22 cellular contexts compared by ENCODE assay signal in genomic region chr2:241925821-241926441, GRCh38. TPM values are rescaled to one million over a fixed set of nuclear protein-coding genes. Genes with fewer than 3 reads are reported as not detected.
DNase-seq lines count a peak whose midpoint lies in the region; ATAC-seq and TF ChIP-seq lines count a peak whose summit lies in the region.
"Had no signal": no experiment of that assay in that cellular context is flagged by ENCODE, and none has a peak within 500 bp of the region (broad histone marks: within the 10 kb centered on the region; RNA-seq: fewer than 3 reads in every experiment).

No MANE protein-coding gene starts in this region.

- H3K36me3 ChIP-seq in aorta (ENCODE audit: control insufficient read depth in 1 of 2, insufficient read depth in 2 of 2, low read length in 1 of 2) = no peaks in the 10 kb centered on the region
- no peaks in the 10 kb centered on the region for H3K36me3 ChIP-seq in BE2C

- WGBS in aorta, 2 donors = 75 to 76% methylated on average over 21 of the region's 21 CpGs

- no peak overlapping the region for H3K27ac ChIP-seq in aorta (ENCODE audit: low read depth in 1 of 2, low read length in 2 of 2)
- H3K27ac ChIP-seq: testis had no signal

- no peak overlapping the region for H3K4me3 Mint-ChIP-seq in stimulated activated naive CD8-positive, alpha-beta T cell treated with anti-CD3 and anti-CD28 coated beads, Interleukin-15, amount 100 ng/mL, for 72 hours
- H3K4me3 Mint-ChIP-seq in natural killer cell treated with Interleukin-12 subunit alpha and Interleukin-12 subunit beta and Interleukin-15 and Interleukin-18, amount 100 ng/mL, for 72 hours = peak overlapping the region; percentile 59
- H3K4me3 Mint-ChIP-seq: CD8-positive, alpha-beta T cell; neural crest cell had no signal

- H3K4me1 ChIP-seq in aorta (ENCODE audit: control insufficient read depth in 1 of 2, insufficient read depth in 2 of 2, low read length in 2 of 2) (no peaks in the 10 kb centered on the region), BE2C (no peaks in the 10 kb centered on the region)
- H3K4me1 ChIP-seq: testis had no signal

- no peaks in the 10 kb centered on the region for H3K36me3 Mint-ChIP-seq in natural killer cell treated with Interleukin-12 subunit alpha and Interleukin-12 subunit beta and Interleukin-15 and Interleukin-18, amount 100 ng/mL, for 72 hours

- H3K4me3 ChIP-seq in aorta (ENCODE audit: low read length in 2 of 2) (no peak overlapping the region), BE2C (ENCODE audit: low read depth, low read length) (no peak overlapping the region)
- H3K4me3 ChIP-seq: testis had no signal

- no peaks in the 10 kb centered on the region for H3K27me3 Mint-ChIP-seq in stimulated activated naive CD8-positive, alpha-beta T cell treated with anti-CD3 and anti-CD28 coated beads, Interleukin-15, amount 100 ng/mL, for 72 hours
- no peaks in the 10 kb centered on the region for H3K27me3 Mint-ChIP-seq in natural killer cell treated with Interleukin-12 subunit alpha and Interleukin-12 subunit beta and Interleukin-15 and Interleukin-18, amount 100 ng/mL, for 72 hours

- no peak overlapping the region for H3K27ac Mint-ChIP-seq in stimulated activated naive CD8-positive, alpha-beta T cell treated with anti-CD3 and anti-CD28 coated beads, Interleukin-15, amount 100 ng/mL, for 72 hours
- no peak overlapping the region for H3K27ac Mint-ChIP-seq in natural killer cell treated with Interleukin-12 subunit alpha and Interleukin-12 subunit beta and Interleukin-15 and Interleukin-18, amount 100 ng/mL, for 72 hours
- H3K27ac Mint-ChIP-seq: CD8-positive, alpha-beta T cell had no signal

- TF ChIP-seq CTCF in BE2C (IDR thresholded peaks at IDR 0.05; ENCODE audit: low read depth, low read length) = no peak

- peak; percentile 28 for ATAC-seq in stimulated activated naive CD8-positive, alpha-beta T cell treated with anti-CD3 and anti-CD28 coated beads, Interleukin-15, Interleukin-2, amounts not matched to agents 100 U/mL and 50 U/mL, for 24 hours
- no peak for ATAC-seq in stimulated activated naive CD8-positive, alpha-beta T cell treated with anti-CD3 and anti-CD28 coated beads, Interleukin-15, amount 100 ng/mL, for 72 hours
- ATAC-seq in esophagus mucosa (peak; percentile 22), aorta (ENCODE audit: low FRiP score) (peak; percentile 22), GM18873 (IDR thresholded peaks at IDR 0.05; ENCODE audit: low FRiP score, unreplicated experiment) (no peak), GM18909 (IDR thresholded peaks at IDR 0.05; ENCODE audit: poor library complexity, unreplicated experiment) (no peak)
- peak in 1 of 2 donors; percentile 34 for ATAC-seq in natural killer cell treated with Interleukin-12 subunit alpha and Interleukin-12 subunit beta and Interleukin-15 and Interleukin-18, amount 100 ng/mL, for 72 hours
- ATAC-seq: CD8-positive, alpha-beta T cell had no signal

- no peaks in the 10 kb centered on the region for H3K9me3 Mint-ChIP-seq in stimulated activated naive CD8-positive, alpha-beta T cell treated with anti-CD3 and anti-CD28 coated beads, Interleukin-15, amount 100 ng/mL, for 72 hours
- H3K9me3 Mint-ChIP-seq in natural killer cell treated with Interleukin-12 subunit alpha and Interleukin-12 subunit beta and Interleukin-15 and Interleukin-18, amount 100 ng/mL, for 72 hours = no peaks in the 10 kb centered on the region
- H3K9me3 Mint-ChIP-seq: CD8-positive, alpha-beta T cell; neural crest cell had no signal

- peaks cover 1% of the 10 kb centered on the region for H3K9me3 ChIP-seq in aorta (ENCODE audit: control insufficient read depth, low read length)
- no peaks in the 10 kb centered on the region for H3K9me3 ChIP-seq in BE2C
- H3K9me3 ChIP-seq: testis had no signal

- no peaks in the 10 kb centered on the region for H3K27me3 ChIP-seq in aorta (ENCODE audit: control insufficient read depth in 1 of 2, insufficient read depth in 2 of 2, low read length in 1 of 2)
- no peaks in the 10 kb centered on the region for H3K27me3 ChIP-seq in BE2C
- H3K27me3 ChIP-seq: testis had no signal

- H3K4me1 Mint-ChIP-seq in stimulated activated naive CD8-positive, alpha-beta T cell treated with anti-CD3 and anti-CD28 coated beads, Interleukin-15, amount 100 ng/mL, for 72 hours = peaks cover 19% of the 10 kb centered on the region
- H3K4me1 Mint-ChIP-seq in natural killer cell treated with Interleukin-12 subunit alpha and Interleukin-12 subunit beta and Interleukin-15 and Interleukin-18, amount 100 ng/mL, for 72 hours (ENCODE audit: low read depth in 2 of 2) = peaks cover 11 to 27% of the 10 kb centered on the region in 2 donors
- H3K4me1 Mint-ChIP-seq: neural crest cell had no signal

- no peak for DNase-seq in stimulated activated naive CD8-positive, alpha-beta T cell treated with anti-CD3 and anti-CD28 coated beads, Interleukin-15, Interleukin-2, amounts not matched to agents 100 U/mL and 50 U/mL, for 24 hours
- DNase-seq in stimulated activated naive CD8-positive, alpha-beta T cell treated with anti-CD3 and anti-CD28 coated beads, Interleukin-15, amount 100 ng/mL, for 72 hours = no peak
- no peak for DNase-seq in natural killer cell treated with Interleukin-12 subunit alpha and Interleukin-12 subunit beta and Interleukin-15 and Interleukin-18, amount 100 ng/mL, for 72 hours (ENCODE audit: low spot score)
- DNase-seq in aorta (no peak), BE2C (no peak)
- DNase-seq: activated CD4-positive, alpha-beta T cell treated with anti-CD3 and anti-CD28 coated beads for 1 hour; activated gamma-delta T cell; CD8-positive, alpha-beta T cell; KG1; mesendoderm; NCI-H2029 treated with DMSO at 0.1 percent for 48 hours; NCI-H510A treated with DMSO at 0.1 percent for 48 hours; retina; stimulated activated CD4-positive, alpha-beta T cell treated with anti-CD3 and anti-CD28 coated beads, Interleukin-12 subunit alpha, Interleukin-12 subunit beta, amount 100 ng/mL, for 4 hours; stimulated activated CD8-positive, alpha-beta memory T cell treated with anti-CD3 and anti-CD28 coated beads, Interleukin-4, amount 100 ng/mL, for 48 hours; SW 1271; testis had no signal

- intact Hi-C loops in aorta (cut with DNase I) = no loop called here

RNA-seq across cellular contexts. Expression of gene RTP5, which starts 56.4 kb away (rescaled TPM):
- total RNA-seq in esophagus mucosa = not detected
- not detected for total RNA-seq in natural killer cell treated with Interleukin-12 subunit alpha and Interleukin-12 subunit beta and Interleukin-15 and Interleukin-18, amount 100 ng/mL, for 72 hours
- total RNA-seq in aorta = not detected
- polyA plus RNA-seq in aorta = not detected
- 0.31 TPM for polyA plus RNA-seq in BE2C (2012; ENCODE audit: insufficient read depth, insufficient read length, low read depth)
- total RNA-seq: neural crest cell had no signal
- polyA plus RNA-seq: keratinocyte had no signal

Comparison
In these comparisons a context has a peak if more than half of its experiments do, and no peak if none do; other contexts are left out.
1. ATAC-seq: peak in stimulated activated naive CD8-positive, alpha-beta T cell treated with anti-CD3 and anti-CD28 coated beads, Interleukin-15, Interleukin-2, amounts not matched to agents 100 U/mL and 50 U/mL, for 24 hours (single experiment), esophagus mucosa (single experiment) and aorta (single experiment); none in stimulated activated naive CD8-positive, alpha-beta T cell treated with anti-CD3 and anti-CD28 coated beads, Interleukin-15, amount 100 ng/mL, for 72 hours (single experiment), GM18873 (single experiment) and GM18909 (single experiment).